Comparison of ENCODE assay signal across 8 cellular contexts in the genomic region with DNA sequence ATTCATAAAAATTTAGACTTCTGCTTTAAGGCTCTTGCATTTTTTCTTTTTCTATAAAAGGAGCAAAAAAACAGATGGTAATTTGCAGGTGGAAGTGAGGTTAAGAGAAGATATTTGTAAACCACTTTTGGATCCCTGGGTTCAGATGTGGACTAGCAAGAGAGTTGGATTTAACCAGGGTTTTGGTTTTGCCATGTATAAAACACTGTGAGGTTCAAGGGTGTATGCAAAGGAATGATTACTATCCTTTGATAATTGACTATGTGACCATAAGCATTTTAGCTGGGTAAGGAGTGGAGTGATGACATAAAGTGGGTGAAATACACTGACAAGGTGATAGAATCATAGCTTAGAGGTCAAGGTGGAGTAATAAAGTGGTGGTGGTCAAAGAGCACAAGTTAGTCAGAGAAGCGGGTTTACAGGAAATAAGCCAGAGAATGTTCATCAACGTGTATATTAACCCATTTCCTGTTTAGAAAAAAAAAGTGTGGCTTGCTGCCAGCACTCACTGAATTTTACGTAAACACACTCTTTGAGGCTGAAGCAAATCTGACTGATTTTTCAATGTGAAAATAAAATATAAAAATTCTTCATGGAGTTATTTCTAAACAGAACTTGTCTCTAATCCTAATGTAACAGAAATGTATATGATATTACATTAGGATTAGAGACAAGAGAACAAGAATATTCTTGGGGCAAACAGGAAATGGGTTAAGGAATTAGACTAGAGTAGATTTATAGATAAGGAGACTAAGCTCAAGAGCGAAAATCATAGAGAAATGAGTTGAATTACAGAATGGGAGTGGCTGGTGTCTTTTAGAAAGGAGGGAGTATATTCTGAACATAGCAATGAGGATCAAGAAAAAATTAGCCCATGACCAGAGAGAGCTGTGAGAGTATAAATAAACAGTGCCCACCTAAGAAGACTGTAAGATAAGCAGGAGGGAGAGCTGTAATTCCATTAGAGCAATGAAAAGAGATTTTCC.
DNase-seq lines count a peak whose midpoint lies in the region; ATAC-seq and TF ChIP-seq lines count a peak whose summit lies in the region.

No MANE protein-coding gene starts in this region.

- 16 to 25% (median 23%) methylated on average over 4 of the region's 4 CpGs for WGBS in psoas muscle, 3 donors

- ATAC-seq in psoas muscle = no peak
- ATAC-seq in Right ventricle myocardium inferior = no peak

- no peaks in the 10 kb centered on the region for H3K9me3 ChIP-seq in psoas muscle

- H3K4me3 Mint-ChIP-seq in HFFc6 = peak overlapping the region; percentile 47

- peaks cover 20% of the 10 kb centered on the region for H3K4me1 Mint-ChIP-seq in HFFc6 (ENCODE audit: low read depth)

- no peaks in the 10 kb centered on the region for H3K36me3 ChIP-seq in psoas muscle (ENCODE audit: insufficient read depth in 1 of 2, low read depth in 1 of 2)

- no peak overlapping the region for H3K4me3 ChIP-seq in psoas muscle

- H3K27me3 ChIP-seq in psoas muscle (ENCODE audit: insufficient read depth in 3 of 3, low read length in 2 of 3) = no peaks in the 10 kb centered on the region

- H3K9me3 Mint-ChIP-seq in HFFc6 = peaks cover 4% of the 10 kb centered on the region; the same call in 1 of the 2 replicates

- H3K27ac Mint-ChIP-seq in HFFc6 = peak overlapping the region; percentile 43

- no peak overlapping the region for H3K27ac ChIP-seq in psoas muscle

- H3K36me3 Mint-ChIP-seq in HFFc6 (ENCODE audit: low read depth) = no peaks in the 10 kb centered on the region; the same call in none of the 2 replicates

- no peaks in the 10 kb centered on the region for H3K4me1 ChIP-seq in psoas muscle

- DNase-seq in NCI-H2227 treated with DMSO at 0.1 percent for 48 hours (lab: John Stamatoyannopoulos, UW) = peak; percentile 14
- no peak for DNase-seq in NCI-H2227 (lab: John Stamatoyannopoulos, UW; ENCODE audit: unreplicated experiment)
- DNase-seq in HFFc6 = peak; percentile 46
- DNase-seq in NCI-H748 treated with DMSO at 0.1 percent for 48 hours (lab: John Stamatoyannopoulos, UW) = peak; percentile 2
- DNase-seq in effector CD4-positive, alpha-beta T cell = peak; percentile 13
- DNase-seq in SW 1271 (lab: John Stamatoyannopoulos, UW) = no peak
- DNase-seq in psoas muscle = no peak
- DNase-seq in Right ventricle myocardium inferior (ENCODE audit: missing footprints) = no peak

- H3K27me3 Mint-ChIP-seq in HFFc6 (ENCODE audit: insufficient read depth) = no peaks in the 10 kb centered on the region; the same call in 1 of the 2 replicates

- intact Hi-C loops in psoas muscle (cut with DNase I) (no loop called here), Right ventricle myocardium inferior (cut with DNase I) (no loop called here)

- no peak for TF ChIP-seq CTCF in HFFc6 (IDR thresholded peaks at IDR 0.05)
- no peak for TF ChIP-seq CTCF in psoas muscle (IDR thresholded peaks at IDR 0.05)

Comparison
In these comparisons a context has a peak if more than half of its experiments do, and no peak if none do; other contexts are left out.
1. DNase-seq: peak in NCI-H2227 treated with DMSO at 0.1 percent for 48 hours (single experiment), HFFc6 (single experiment), NCI-H748 treated with DMSO at 0.1 percent for 48 hours (single experiment) and effector CD4-positive, alpha-beta T cell (single experiment); none in NCI-H2227 (single experiment), SW 1271 (0 of 2), psoas muscle (0 of 2) and Right ventricle myocardium inferior (single experiment).